Comparison of ENCODE assay signal across 16 cellular contexts in the genomic region with DNA sequence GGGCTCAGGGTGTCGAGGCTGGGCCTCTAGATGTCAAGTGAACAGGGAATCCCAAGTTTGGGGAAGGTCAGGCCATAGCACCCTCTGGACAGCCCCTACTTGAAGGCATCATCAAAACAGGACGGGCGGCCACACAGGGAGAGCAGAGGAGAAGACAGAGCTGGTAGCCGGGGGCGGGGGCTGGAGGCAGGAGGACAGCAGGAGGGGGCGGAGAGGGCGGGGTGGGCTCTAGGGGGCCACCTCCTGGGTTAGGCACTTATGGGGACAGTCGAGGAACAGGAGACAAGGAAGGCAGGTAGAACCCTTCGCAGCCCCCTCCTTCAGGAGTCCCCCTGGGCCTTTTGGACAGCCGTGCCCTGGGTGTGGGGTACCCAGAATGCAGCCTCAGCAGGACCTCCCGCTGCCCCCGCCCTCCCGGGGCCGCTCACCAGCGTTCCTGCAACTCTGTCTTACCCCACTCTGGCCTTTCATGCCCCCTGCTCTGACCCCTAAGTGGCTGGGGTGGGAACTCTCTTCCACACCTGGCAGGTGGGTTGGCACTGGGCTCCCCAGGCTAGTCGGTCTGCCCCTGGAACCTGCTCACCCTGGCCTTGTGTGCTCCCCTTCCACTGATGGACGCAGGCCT. TPM values are rescaled to one million over a fixed set of nuclear protein-coding genes. Genes with fewer than 3 reads are reported as not detected.
DNase-seq lines count a peak whose midpoint lies in the region; ATAC-seq and TF ChIP-seq lines count a peak whose summit lies in the region.
"Had no signal": no experiment of that assay in that cellular context is flagged by ENCODE, and none has a peak within 500 bp of the region (broad histone marks: within the 10 kb centered on the region; RNA-seq: fewer than 3 reads in every experiment).

No MANE protein-coding gene starts in this region.

- H3K9ac ChIP-seq in HCT116 (ENCODE audit: low read length) (no peak overlapping the region), skeletal muscle tissue (ENCODE audit: low read depth in 1 of 3, low read length in 3 of 3) (peak overlapping the region in 1 of 3 donors; percentile 81)

- no peak for TF ChIP-seq POLR2A in HCT116 (IDR thresholded peaks at IDR 0.05; ENCODE audit: borderline replicate concordance, extremely low read depth, insufficient read depth, insufficient read length)

- H3K27ac ChIP-seq in HCT116 (ENCODE audit: low read depth, low read length), result peak overlapping the region; percentile 35; the same call in 1 of the 2 replicates
- H3K27ac ChIP-seq in effector memory CD4-positive, alpha-beta T cell (ENCODE audit: insufficient read depth, low read length, poor library complexity, severe bottlenecking), result peak overlapping the region; percentile 45
- H3K27ac ChIP-seq in skeletal muscle tissue (ENCODE audit: low read depth, low read length), result peak overlapping the region; percentile 72
- H3K27ac ChIP-seq in caudate nucleus (ENCODE audit: low read depth, low read length), result no peak overlapping the region
- H3K27ac ChIP-seq: neutrophil, right lobe of liver had no signal

- intact Hi-C loops in HCT116 (cut with micrococcal nuclease), result no loop called here

- BruUV-seq in HCT116 (replicated peaks; lab: Mats Ljungman, UMichigan), result no TSS peak

- peaks cover 71% of the 10 kb centered on the region for H3K79me2 ChIP-seq in HCT116 (ENCODE audit: insufficient read depth, low read length)

- no peak for ATAC-seq in HCT116
- ATAC-seq in activated CD4-positive, CD25-positive, alpha-beta regulatory T cell treated with anti-CD3 and anti-CD28 coated beads, Interleukin-2, amount 50 U/mL, for 24 hours, result no peak
- ATAC-seq in HG02852 (IDR thresholded peaks at IDR 0.05; ENCODE audit: unreplicated experiment), result no peak
- ATAC-seq: right lobe of liver had no signal

- H3K27me3 ChIP-seq in BE2C (no peaks in the 10 kb centered on the region), HCT116 (ENCODE audit: insufficient read depth, low read length) (no peaks in the 10 kb centered on the region), skeletal muscle tissue (ENCODE audit: control insufficient read depth in 3 of 3, insufficient read depth in 3 of 3, low read length in 3 of 3) (no peaks in the 10 kb centered on the region), MG63 (no peaks in the 10 kb centered on the region)
- H3K27me3 ChIP-seq in effector memory CD4-positive, alpha-beta T cell (replicated peaks; ENCODE audit: control insufficient read depth, insufficient read depth, low read length, poor library complexity, severe bottlenecking), result no peaks in the 10 kb centered on the region
- H3K27me3 ChIP-seq: right lobe of liver had no signal

- peak; percentile 9 for DNase-seq in BE2C
- no peak for DNase-seq in HCT116 (ENCODE audit: low read depth, low spot score)
- no peak for DNase-seq in effector memory CD4-positive, alpha-beta T cell
- no peak for DNase-seq in MG63
- no peak for DNase-seq in caudate nucleus (lab: John Stamatoyannopoulos, UW)
- DNase-seq: activated CD4-positive, CD25-positive, alpha-beta regulatory T cell treated with anti-CD3 and anti-CD28 coated beads, Interleukin-2, amount 50 U/mL, for 72 hours; activated naive CD8-positive, alpha-beta T cell treated with anti-CD3 and anti-CD28 coated beads for 36 hours; NCI-H2081; NCI-H748 treated with DMSO at 0.1 percent for 48 hours; right lobe of liver; stimulated activated CD4-positive, alpha-beta T cell treated with anti-CD3 and anti-CD28 coated beads, Interleukin-4, amount 100 ng/mL, for 1 hour had no signal

- H3K9me2 ChIP-seq in HCT116 (ENCODE audit: insufficient read depth), result no peaks in the 10 kb centered on the region

- H4K20me1 ChIP-seq in HCT116 (ENCODE audit: insufficient read depth), result no peaks in the 10 kb centered on the region

- H2AFZ ChIP-seq in HCT116 (ENCODE audit: low read depth, low read length, poor library complexity, severe bottlenecking), result no peak overlapping the region

- no peak overlapping the region for H3K4me3 ChIP-seq in BE2C (ENCODE audit: low read depth, low read length)
- no peak overlapping the region for H3K4me3 ChIP-seq in HCT116 (replicated peaks in 1 of 2; ENCODE audit: low read depth in 1 of 2, low read length in 2 of 2)
- no peak overlapping the region for H3K4me3 ChIP-seq in effector memory CD4-positive, alpha-beta T cell (ENCODE audit: insufficient read depth, low read depth, low read length, poor library complexity, severe bottlenecking)
- H3K4me3 ChIP-seq in skeletal muscle tissue (ENCODE audit: low read length in 3 of 3), result no peak overlapping the region
- no peak overlapping the region for H3K4me3 ChIP-seq in MG63
- H3K4me3 ChIP-seq: right lobe of liver had no signal

- H3K9me3 ChIP-seq in BE2C (no peaks in the 10 kb centered on the region), HCT116 (ENCODE audit: control insufficient read depth in 1 of 2, insufficient read depth in 1 of 2, low read depth in 1 of 2, low read length in 2 of 2) (no peaks in the 10 kb centered on the region), skeletal muscle tissue (ENCODE audit: control insufficient read depth in 3 of 3, low read length in 3 of 3) (no peaks in the 10 kb centered on the region), MG63 (no peaks in the 10 kb centered on the region)
- H3K9me3 ChIP-seq in effector memory CD4-positive, alpha-beta T cell (ENCODE audit: control insufficient read depth, low read length), result no peaks in the 10 kb centered on the region
- H3K9me3 ChIP-seq: neutrophil, right lobe of liver had no signal

- TF ChIP-seq CTCF in BE2C (IDR thresholded peaks at IDR 0.05; ENCODE audit: low read depth, low read length) (no peak), HCT116 (IDR thresholded peaks at IDR 0.05 in 2 of 3, conservative IDR thresholded peaks at IDR 0.05 in 1 of 3; ENCODE audit: borderline replicate concordance in 1 of 3, insufficient read depth in 1 of 3, low read depth in 2 of 3, low read length in 2 of 3) (no peak)

- peaks cover 8% of the 10 kb centered on the region for H3K36me3 ChIP-seq in BE2C
- peaks cover 0 to 2% of the 10 kb centered on the region in 2 experiments; a peak in 2 of 4 replicates for H3K36me3 ChIP-seq in HCT116 (ENCODE audit: control insufficient read depth in 1 of 2, insufficient read depth in 2 of 2, low read length in 2 of 2)
- no peaks in the 10 kb centered on the region for H3K36me3 ChIP-seq in effector memory CD4-positive, alpha-beta T cell (ENCODE audit: control insufficient read depth, insufficient read depth, low read length)
- H3K36me3 ChIP-seq in skeletal muscle tissue (ENCODE audit: control insufficient read depth in 3 of 3, insufficient read depth in 3 of 3, low read length in 3 of 3), result no peaks in the 10 kb centered on the region
- peaks cover 66% of the 10 kb centered on the region for H3K36me3 ChIP-seq in MG63
- H3K36me3 ChIP-seq: neutrophil, right lobe of liver had no signal

- POLR2A ChIA-PET in HCT116 (lab: Charles Lee), result no interaction called here

- H3K4me1 ChIP-seq in BE2C, result peaks cover 19% of the 10 kb centered on the region
- peaks cover 22 to 48% of the 10 kb centered on the region in 2 experiments for H3K4me1 ChIP-seq in HCT116 (ENCODE audit: control insufficient read depth in 1 of 2, insufficient read depth in 2 of 2, low read length in 2 of 2)
- peaks cover 94% of the 10 kb centered on the region for H3K4me1 ChIP-seq in effector memory CD4-positive, alpha-beta T cell (ENCODE audit: control insufficient read depth, insufficient read depth, low read length, poor library complexity, severe bottlenecking)
- peaks cover 37 to 49% (median 49%) of the 10 kb centered on the region in 3 donors for H3K4me1 ChIP-seq in skeletal muscle tissue (ENCODE audit: control insufficient read depth in 3 of 3, insufficient read depth in 3 of 3, low read length in 3 of 3)

- CTCF ChIA-PET in HCT116 (lab: Charles Lee), result no interaction called here

- no peak for TF ChIP-seq RAD21 in HCT116 (IDR thresholded peaks at IDR 0.05; ENCODE audit: low read depth)

- RAD21 ChIA-PET in HCT116 (lab: Charles Lee; ENCODE audit: low non-redundant PET in 1 of 2, low total read pairs in 2 of 2, uncharacterized antibody in 2 of 2, unreplicated experiment in 2 of 2), result no interaction called here

- H3K4me2 ChIP-seq in HCT116 (ENCODE audit: low read length), result no peak overlapping the region

TF ChIP-seq in HCT116, 20 proteins besides CTCF, POLR2A, EP300 and RAD21:
- no peak for TF ChIP-seq TCF7L2 (IDR thresholded peaks at IDR 0.05; ENCODE audit: borderline replicate concordance, extremely low read depth, insufficient read depth, insufficient read length)
- TF ChIP-seq SIN3A (IDR thresholded peaks at IDR 0.05; ENCODE audit: low read depth), result no peak
- no peak for TF ChIP-seq ELF1 (IDR thresholded peaks at IDR 0.05; ENCODE audit: borderline replicate concordance, low read depth)
- TF ChIP-seq EZH2 (IDR thresholded peaks at IDR 0.05), result no peak
TF ChIP-seq in HCT116: peak in this region for 0.

RNA-seq across cellular contexts. Expression of a gene that starts 5.8 kb away (rescaled TPM):
- polyA plus RNA-seq in BE2C (2012; ENCODE audit: insufficient read depth, insufficient read length, low read depth), result 467 TPM
- total RNA-seq in HCT116 (2021; ENCODE audit: unreplicated experiment), result 164 TPM
- 55.6 and 64.2 TPM in 2 replicates for polyA plus RNA-seq in HCT116 (2012)
- 79.3 TPM for total RNA-seq in skeletal muscle tissue
- total RNA-seq in MG63 (2014; rRNA removed; shearing (Covaris generic); ENCODE audit: low replicate concordance), result 187 and 203 TPM in 2 replicates

RNA-seq across cellular contexts. Expression of a gene that starts 12.9 kb away (rescaled TPM):
- 156 TPM for polyA plus RNA-seq in BE2C (2012; ENCODE audit: insufficient read depth, insufficient read length, low read depth)
- 365 TPM for total RNA-seq in HCT116 (2021; ENCODE audit: unreplicated experiment)
- polyA plus RNA-seq in HCT116 (2012), result 282 and 302 TPM in 2 replicates
- 86.6 TPM for total RNA-seq in skeletal muscle tissue
- total RNA-seq in MG63 (2014; rRNA removed; shearing (Covaris generic); ENCODE audit: low replicate concordance), result 0.40 and 4.4 TPM in 2 replicates

RNA-seq across cellular contexts. Expression of a gene that starts 27.6 kb away (rescaled TPM):
- not detected for polyA plus RNA-seq in BE2C (2012; ENCODE audit: insufficient read depth, insufficient read length, low read depth)
- total RNA-seq in HCT116 (2021; ENCODE audit: unreplicated experiment), result 0.12 TPM
- polyA plus RNA-seq in HCT116 (2012), result not detected in 2 replicates
- 2.1 TPM for total RNA-seq in skeletal muscle tissue
- total RNA-seq in MG63 (2014; rRNA removed; shearing (Covaris generic); ENCODE audit: low replicate concordance), result not detected in 2 replicates
- total RNA-seq: activated naive CD8-positive, alpha-beta T cell treated with anti-CD3 and anti-CD28 coated beads for 36 hours; T-helper 1 cell treated with Interleukin-12 subunit alpha and Interleukin-12 subunit beta and Interleukin-4 antibody, amounts not matched to agents 30 ng/mL and 1 ng/mL, for 36 hours had no signal

RNA-seq across cellular contexts. Expression of a gene that starts 39.0 kb away (rescaled TPM):
- 492 TPM for polyA plus RNA-seq in BE2C (2012; ENCODE audit: insufficient read depth, insufficient read length, low read depth)
- total RNA-seq in HCT116 (2021; ENCODE audit: unreplicated experiment) (425 TPM), skeletal muscle tissue (1.0 TPM)
- 480 and 583 TPM in 2 replicates for polyA plus RNA-seq in HCT116 (2012)
- 2.3 and 13.1 TPM in 2 replicates for total RNA-seq in MG63 (2014; rRNA removed; shearing (Covaris generic); ENCODE audit: low replicate concordance)
- total RNA-seq: activated naive CD8-positive, alpha-beta T cell treated with anti-CD3 and anti-CD28 coated beads for 36 hours had no signal

Comparison
In these comparisons a context has a peak if more than half of its experiments do, and no peak if none do; other contexts are left out.
1. RNA of a gene that starts 12.9 kb away (total RNA-seq): 365 TPM in HCT116 (single experiment) and 86.6 TPM in skeletal muscle tissue (single experiment); 0.40 to 4.4 TPM in MG63; every median in the first group is over 10 times any median in the second.